In the genomic region with DNA sequence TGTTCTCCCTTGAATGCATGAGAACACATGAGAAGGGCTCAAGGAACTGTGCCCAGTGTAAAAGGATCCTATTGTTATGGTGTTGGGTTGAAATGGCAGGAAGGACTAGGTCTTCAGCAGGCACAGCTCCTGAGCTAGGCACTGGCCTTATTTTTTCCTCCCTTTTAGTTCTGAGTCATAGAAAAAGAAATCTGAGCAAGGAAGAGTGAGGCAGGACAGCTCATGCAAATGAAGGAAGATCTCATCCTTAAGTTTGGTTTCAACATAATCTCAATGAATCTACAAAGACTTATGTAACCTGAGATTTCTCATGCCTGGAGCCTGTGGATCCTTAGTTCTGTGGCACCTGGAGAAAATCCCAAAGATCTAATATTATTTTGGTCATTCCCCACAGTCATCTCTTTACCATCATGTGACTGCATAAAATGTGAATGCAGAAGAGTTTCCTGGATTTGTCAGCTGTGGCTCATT, we compare ENCODE assay signal across 9 cellular contexts.
DNase-seq lines count a peak whose midpoint lies in the region; ATAC-seq and TF ChIP-seq lines count a peak whose summit lies in the region.
"Had no signal": no experiment of that assay in that cellular context is flagged by ENCODE, and none has a peak within 500 bp of the region (broad histone marks: within the 10 kb centered on the region; RNA-seq: fewer than 3 reads in every experiment).

No MANE protein-coding gene starts in this region.

- TF ChIP-seq CTCF in epithelial cell of esophagus (IDR thresholded peaks at IDR 0.05; ENCODE audit: insufficient read depth, low read depth, low read length, missing control alignments), result no peak
- no peak for TF ChIP-seq CTCF in CD8-positive, alpha-beta T cell (IDR thresholded peaks at IDR 0.05)

- CTCF ChIA-PET in CD8-positive, alpha-beta T cell (lab: Charles Lee), result no interaction called here

- no peak overlapping the region for H3K27ac ChIP-seq in CD8-positive, alpha-beta T cell (ENCODE audit: low read depth, low read length)

- no peaks in the 10 kb centered on the region for H3K9me3 ChIP-seq in CD8-positive, alpha-beta T cell (ENCODE audit: low read length)

- H3K4me3 Mint-ChIP-seq in CD8-positive, alpha-beta T cell, result no peak overlapping the region
- H3K4me3 Mint-ChIP-seq in activated T-cell treated with anti-CD3 and anti-CD28 coated beads, Interleukin-2, amount 50 U/mL, for 72 hours, result no peak overlapping the region

- H3K27ac Mint-ChIP-seq in CD8-positive, alpha-beta T cell, result no peak overlapping the region
- H3K27ac Mint-ChIP-seq in activated T-cell treated with anti-CD3 and anti-CD28 coated beads, Interleukin-2, amount 50 U/mL, for 72 hours, result no peak overlapping the region

- H3K27me3 ChIP-seq in CD8-positive, alpha-beta T cell (ENCODE audit: insufficient read depth, low read length), result no peaks in the 10 kb centered on the region

- H3K36me3 Mint-ChIP-seq in CD8-positive, alpha-beta T cell, result no peaks in the 10 kb centered on the region
- H3K36me3 Mint-ChIP-seq in activated T-cell treated with anti-CD3 and anti-CD28 coated beads, Interleukin-2, amount 50 U/mL, for 72 hours (ENCODE audit: insufficient read depth in 2 of 2), result peaks cover 3 to 4% of the 10 kb centered on the region in 2 donors

- H3K9me3 Mint-ChIP-seq in CD8-positive, alpha-beta T cell, result peaks cover 15% of the 10 kb centered on the region
- peaks cover 0 to 7% of the 10 kb centered on the region in 2 donors for H3K9me3 Mint-ChIP-seq in activated T-cell treated with anti-CD3 and anti-CD28 coated beads, Interleukin-2, amount 50 U/mL, for 72 hours

- no peaks in the 10 kb centered on the region for H3K4me1 Mint-ChIP-seq in CD8-positive, alpha-beta T cell (ENCODE audit: low read depth)
- peaks cover 8% of the 10 kb centered on the region for H3K4me1 Mint-ChIP-seq in activated T-cell treated with anti-CD3 and anti-CD28 coated beads, Interleukin-2, amount 50 U/mL, for 72 hours (ENCODE audit: low read depth)

- no peaks in the 10 kb centered on the region for H3K4me1 ChIP-seq in CD8-positive, alpha-beta T cell (ENCODE audit: insufficient read depth, low read length)

- intact Hi-C loops in CD8-positive, alpha-beta T cell (cut with DNase I, micrococcal nuclease), result no loop called here

- DNase-seq in EH (ENCODE audit: low read depth) (peak; percentile 55), NCI-H226 (peak; percentile 44), epithelial cell of esophagus (ENCODE audit: low read depth) (peak; percentile 92), non-pigmented ciliary epithelial cell (ENCODE audit: low read depth) (peak; percentile 14), cortex of kidney (lab: John Stamatoyannopoulos, UW) (no peak)
- no peak for DNase-seq in CD8-positive, alpha-beta T cell
- DNase-seq in activated T-cell treated with anti-CD3 and anti-CD28 coated beads, Interleukin-2, amount 50 U/mL, for 72 hours, result no peak
- DNase-seq: NCI-H187 treated with DMSO at 0.1 percent for 48 hours had no signal

- no peak for ATAC-seq in CD8-positive, alpha-beta T cell
- no peak for ATAC-seq in HG02840 (IDR thresholded peaks at IDR 0.05; ENCODE audit: low FRiP score, unreplicated experiment)
- ATAC-seq in activated T-cell treated with anti-CD3 and anti-CD28 coated beads, Interleukin-2, amount 50 U/mL, for 72 hours (replicated peaks in 1 of 2), result no peak

- no peaks in the 10 kb centered on the region for H3K27me3 Mint-ChIP-seq in CD8-positive, alpha-beta T cell (ENCODE audit: low read depth)
- no peaks in the 10 kb centered on the region for H3K27me3 Mint-ChIP-seq in activated T-cell treated with anti-CD3 and anti-CD28 coated beads, Interleukin-2, amount 50 U/mL, for 72 hours (ENCODE audit: low read depth)

- POLR2A ChIA-PET in CD8-positive, alpha-beta T cell (lab: Charles Lee), result no interaction called here

- H3K4me3 ChIP-seq in epithelial cell of esophagus (ENCODE audit: low read length), result no peak overlapping the region
- H3K4me3 ChIP-seq in CD8-positive, alpha-beta T cell (ENCODE audit: low read depth, low read length), result no peak overlapping the region

- no peaks in the 10 kb centered on the region for H3K36me3 ChIP-seq in CD8-positive, alpha-beta T cell (ENCODE audit: insufficient read depth, low read length)

Comparison
In these comparisons a context has a peak if more than half of its experiments do, and no peak if none do; other contexts are left out.
1. DNase-seq: peak in EH (single experiment), NCI-H226 (single experiment), epithelial cell of esophagus (single experiment) and non-pigmented ciliary epithelial cell (single experiment); none in CD8-positive, alpha-beta T cell (0 of 7), activated T-cell treated with anti-CD3 and anti-CD28 coated beads, Interleukin-2, amount 50 U/mL, for 72 hours (0 of 2) and cortex of kidney (single experiment).